20 cellular contexts compared by ENCODE assay signal in genomic region chr7:79357101-79357500, GRCh38.
DNase-seq lines count a peak whose midpoint lies in the region; ATAC-seq, FAIRE-seq and TF ChIP-seq lines count a peak whose summit lies in the region.
"Had no signal": no experiment of that assay in that cellular context is flagged by ENCODE, and none has a peak within 500 bp of the region (broad histone marks: within the 10 kb centered on the region; RNA-seq: fewer than 3 reads in every experiment).

No MANE protein-coding gene starts in this region.

- H2AK9ac ChIP-seq in IMR-90 (replicated peaks; ENCODE audit: low read depth, low read length, poor library complexity) = no peak overlapping the region

- ATAC-seq in left ventricle myocardium superior (peak; percentile 60), IMR-90 (ENCODE audit: low read depth) (no peak)

- no peak for DNase-seq in left ventricle myocardium superior
- no peak for DNase-seq in right atrium auricular region (ENCODE audit: low spot score)
- no peak for DNase-seq in IMR-90
- no peak for DNase-seq in astrocyte (ENCODE audit: low read depth)
- peak; percentile 10 for DNase-seq in medulla oblongata (ENCODE audit: extremely low spot score)
- DNase-seq in NCI-H82 (lab: John Stamatoyannopoulos, UW) = no peak
- no peak for DNase-seq in trophoblast cell
- no peak for DNase-seq in endothelial cell (ENCODE audit: low spot score)
- DNase-seq: BE2C; C1 segment of cervical spinal cord; CD4-positive, CD25-positive, alpha-beta regulatory T cell; CD8-positive, alpha-beta memory T cell; COR-L47; DMS 273 treated with DMSO at 0.1 percent for 48 hours; HCEC 1CT had no signal

- peaks cover 4% of the 10 kb centered on the region; the same call in 1 of the 2 replicates for H4K20me1 ChIP-seq in IMR-90 (ENCODE audit: insufficient read depth, low read length)
- H4K20me1 ChIP-seq in astrocyte (ENCODE audit: insufficient read depth, low read length) = no peaks in the 10 kb centered on the region

- H3K4me3 ChIP-seq in right atrium auricular region (no peak overlapping the region), IMR-90 (ENCODE audit: insufficient read depth, low read depth, low read length) (no peak overlapping the region), astrocyte (ENCODE audit: insufficient read depth, low read depth, low read length) (no peak overlapping the region), trophoblast cell (ENCODE audit: low read depth, low read length) (no peak overlapping the region)

- no peak overlapping the region for H2BK20ac ChIP-seq in IMR-90 (ENCODE audit: low read depth, low read length)

- FAIRE-seq in astrocyte (lab: Jason Lieb, UNC) = peak; percentile 20
- FAIRE-seq: A204.1, G401.6, GM12891, GM19239, H1 had no signal

- H3K18ac ChIP-seq in IMR-90 (ENCODE audit: low read depth, low read length) (no peak overlapping the region), trophoblast cell (ENCODE audit: low read length) (no peak overlapping the region)

- H2BK120ac ChIP-seq in IMR-90 (ENCODE audit: low read depth, low read length) = no peak overlapping the region
- no peak overlapping the region for H2BK120ac ChIP-seq in trophoblast cell (ENCODE audit: insufficient read depth, low read length, poor library complexity)

- H2AK5ac ChIP-seq in IMR-90 (ENCODE audit: low read depth, low read length) (no peak overlapping the region), trophoblast cell (ENCODE audit: low read length) (no peak overlapping the region)

- H3K27me3 Mint-ChIP-seq in astrocyte (ENCODE audit: low read depth, unreplicated experiment) (no peaks in the 10 kb centered on the region), endothelial cell (ENCODE audit: unreplicated experiment) (peaks cover 1% of the 10 kb centered on the region)
- H3K27me3 Mint-ChIP-seq: CD4-positive, CD25-positive, alpha-beta regulatory T cell; CD8-positive, alpha-beta memory T cell had no signal

- H3K9me3 ChIP-seq in right atrium auricular region = peaks cover 0 to 13% of the 10 kb centered on the region in 2 donors
- peaks cover 4% of the 10 kb centered on the region for H3K9me3 ChIP-seq in IMR-90 (ENCODE audit: control insufficient read depth, insufficient read depth, low read length)
- no peaks in the 10 kb centered on the region for H3K9me3 ChIP-seq in astrocyte (ENCODE audit: insufficient read depth, low read depth, low read length)
- H3K9me3 ChIP-seq in trophoblast cell (ENCODE audit: insufficient read depth, low read depth, low read length) = no peaks in the 10 kb centered on the region
- H3K9me3 ChIP-seq: BE2C had no signal

- H4K5ac ChIP-seq in IMR-90 (ENCODE audit: low read depth, low read length) = no peak overlapping the region

- H3K4me1 Mint-ChIP-seq in astrocyte (ENCODE audit: low read depth, unreplicated experiment) (peaks cover 5% of the 10 kb centered on the region), endothelial cell (ENCODE audit: unreplicated experiment) (peaks cover 4% of the 10 kb centered on the region)
- H3K4me1 Mint-ChIP-seq: CD4-positive, CD25-positive, alpha-beta regulatory T cell; CD8-positive, alpha-beta memory T cell had no signal

- H3K27me3 ChIP-seq in right atrium auricular region (no peaks in the 10 kb centered on the region), IMR-90 (ENCODE audit: control insufficient read depth, insufficient read depth, low read length) (no peaks in the 10 kb centered on the region), astrocyte (ENCODE audit: insufficient read depth, low read length) (no peaks in the 10 kb centered on the region), trophoblast cell (ENCODE audit: insufficient read depth, low read length) (no peaks in the 10 kb centered on the region)
- H3K27me3 ChIP-seq: BE2C had no signal

- TF ChIP-seq CTCF in right atrium auricular region (IDR thresholded peaks at IDR 0.05) (no peak), IMR-90 (conservative IDR thresholded peaks at IDR 0.05; ENCODE audit: low read depth, low read length) (no peak), astrocyte (IDR thresholded peaks at IDR 0.05; ENCODE audit: insufficient read depth, low read depth, low read length) (no peak), endothelial cell (IDR thresholded peaks at IDR 0.05; ENCODE audit: unreplicated experiment) (no peak)

- intact Hi-C loops in left ventricle myocardium superior (cut with micrococcal nuclease) (no loop called here), IMR-90 (cut with micrococcal nuclease) (no loop called here)

- dilution Hi-C loops in IMR-90 (cut with HindIII; ENCODE audit: low sequenced_read_pairs, unreplicated experiment) = no loop called here

- H3K79me1 ChIP-seq in IMR-90 (ENCODE audit: low read depth in 1 of 2, low read length in 2 of 2) (peaks cover 17 to 30% of the 10 kb centered on the region in 2 experiments), trophoblast cell (ENCODE audit: low read length) (no peaks in the 10 kb centered on the region)

- no peak for TF ChIP-seq POLR2A in IMR-90 (IDR thresholded peaks at IDR 0.05; ENCODE audit: low read depth, low read length)

- no peak overlapping the region for H3K27ac Mint-ChIP-seq in astrocyte (ENCODE audit: unreplicated experiment)
- no peak overlapping the region for H3K27ac Mint-ChIP-seq in endothelial cell (ENCODE audit: unreplicated experiment)
- H3K27ac Mint-ChIP-seq: CD4-positive, CD25-positive, alpha-beta regulatory T cell; CD8-positive, alpha-beta memory T cell had no signal

- no peak overlapping the region for H2BK15ac ChIP-seq in IMR-90 (ENCODE audit: low read depth, low read length)

- no peak for TF ChIP-seq RAD21 in IMR-90 (IDR thresholded peaks at IDR 0.05; ENCODE audit: low read length)

- H3K14ac ChIP-seq in IMR-90 (replicated peaks; ENCODE audit: low read depth, low read length) = no peak overlapping the region
- H3K14ac ChIP-seq in trophoblast cell (ENCODE audit: low read length) = no peak overlapping the region

- H3K4me1 ChIP-seq in right atrium auricular region (peaks cover 0 to 3% of the 10 kb centered on the region in 2 donors), IMR-90 (ENCODE audit: control insufficient read depth, insufficient read depth, low read length) (0 out of 2 replicates have a peak, but pooled peaks cover 4% of the 10 kb centered on the region), astrocyte (ENCODE audit: insufficient read depth, low read length) (no peaks in the 10 kb centered on the region), trophoblast cell (ENCODE audit: control insufficient read depth in 1 of 2, insufficient read depth in 2 of 2, low read length in 2 of 2) (no peaks in the 10 kb centered on the region)
- H3K4me1 ChIP-seq: BE2C had no signal

- peaks cover 10% of the 10 kb centered on the region; the same call in 1 of the 2 replicates for H3K9me1 ChIP-seq in IMR-90 (ENCODE audit: insufficient read depth, low read length)

- no peak overlapping the region for H3K56ac ChIP-seq in IMR-90 (ENCODE audit: extremely low read depth, insufficient read depth, low read length)

- H4K8ac ChIP-seq in IMR-90 (ENCODE audit: low read depth in 2 of 2, low read length in 2 of 2) (no peak overlapping the region), trophoblast cell (ENCODE audit: low read depth, low read length) (no peak overlapping the region)

- no peak overlapping the region for H4K12ac ChIP-seq in trophoblast cell (ENCODE audit: low read depth, low read length)

- in situ Hi-C loops in IMR-90 (cut with MboI; ENCODE audit: low sequenced_read_pairs) = no loop called here

- H3K36me3 Mint-ChIP-seq in astrocyte (ENCODE audit: low read depth, unreplicated experiment) (peaks cover 2% of the 10 kb centered on the region), endothelial cell (ENCODE audit: low read depth, unreplicated experiment) (no peaks in the 10 kb centered on the region)
- H3K36me3 Mint-ChIP-seq: CD4-positive, CD25-positive, alpha-beta regulatory T cell; CD8-positive, alpha-beta memory T cell had no signal

- H3K4me3 Mint-ChIP-seq in astrocyte (ENCODE audit: unreplicated experiment) = no peak overlapping the region
- H3K4me3 Mint-ChIP-seq in endothelial cell (ENCODE audit: unreplicated experiment) = no peak overlapping the region
- H3K4me3 Mint-ChIP-seq: CD4-positive, CD25-positive, alpha-beta regulatory T cell; CD8-positive, alpha-beta memory T cell had no signal

- H2AFZ ChIP-seq in IMR-90 (replicated peaks; ENCODE audit: low read length, poor library complexity) = no peak overlapping the region
- H2AFZ ChIP-seq in astrocyte (ENCODE audit: low read depth, low read length) = no peak overlapping the region
- no peak overlapping the region for H2AFZ ChIP-seq in trophoblast cell (ENCODE audit: insufficient read depth, low read length, poor library complexity)

- H3K4ac ChIP-seq in IMR-90 (ENCODE audit: low read depth, low read length) (no peak overlapping the region), trophoblast cell (ENCODE audit: low read depth, low read length) (no peak overlapping the region)

- POLR2A ChIA-PET in IMR-90 (lab: Charles Lee; ENCODE audit: unreplicated experiment) = no interaction called here

- BruUV-seq in IMR-90 (replicated peaks; lab: Mats Ljungman, UMichigan) = no TSS peak

- peak overlapping the region in 1 of 2 donors; percentile 43 for H3K27ac ChIP-seq in right atrium auricular region
- no peak overlapping the region for H3K27ac ChIP-seq in IMR-90 (ENCODE audit: insufficient read depth, low read length)
- no peak overlapping the region for H3K27ac ChIP-seq in astrocyte (ENCODE audit: low read depth, low read length)
- H3K27ac ChIP-seq in trophoblast cell (ENCODE audit: low read depth, low read length) = no peak overlapping the region

- H3K79me2 ChIP-seq in astrocyte (ENCODE audit: insufficient read depth, low read length) (no peaks in the 10 kb centered on the region), trophoblast cell (ENCODE audit: control insufficient read depth, insufficient read depth, low read length, poor library complexity) (no peaks in the 10 kb centered on the region)

- H4K91ac ChIP-seq in IMR-90 (ENCODE audit: insufficient read depth, low read depth, low read length) (no peak overlapping the region), trophoblast cell (ENCODE audit: low read depth, low read length) (no peak overlapping the region)

- H3K23ac ChIP-seq in IMR-90 (ENCODE audit: low read depth, low read length) (0 out of 2 replicates have a peak overlapping the region, but pooled peaks have one; percentile 60), trophoblast cell (ENCODE audit: low read length) (no peak overlapping the region)

- no peaks in the 10 kb centered on the region for H3K36me3 ChIP-seq in right atrium auricular region
- no peaks in the 10 kb centered on the region for H3K36me3 ChIP-seq in IMR-90 (ENCODE audit: control insufficient read depth, insufficient read depth, low read length)
- H3K36me3 ChIP-seq in astrocyte (ENCODE audit: insufficient read depth, low read length) = no peaks in the 10 kb centered on the region
- no peaks in the 10 kb centered on the region for H3K36me3 ChIP-seq in trophoblast cell (ENCODE audit: control insufficient read depth in 1 of 2, insufficient read depth in 2 of 2, low read length in 2 of 2)
- H3K36me3 ChIP-seq: BE2C had no signal

- peaks cover 2% of the 10 kb centered on the region for H3K9me3 Mint-ChIP-seq in astrocyte (ENCODE audit: unreplicated experiment)
- H3K9me3 Mint-ChIP-seq in endothelial cell (ENCODE audit: unreplicated experiment) = no peaks in the 10 kb centered on the region

- WGBS in IMR-90 (ENCODE audit: extremely low coverage in 2 of 2, insufficient read length in 1 of 2), 2 experiments = 88% methylated on average over 1 of the region's 1 CpG; no CpG with 5 or more reads in 1 of the 2 experiments
- WGBS in trophoblast cell (ENCODE audit: extremely low coverage, insufficient coverage, insufficient read length) = no CpG with 5 or more reads among the region's 1 CpG

- H3K4me2 ChIP-seq in IMR-90 (ENCODE audit: low read depth, low read length) = no peak overlapping the region
- no peak overlapping the region for H3K4me2 ChIP-seq in astrocyte (ENCODE audit: low read length)
- no peak overlapping the region for H3K4me2 ChIP-seq in trophoblast cell (ENCODE audit: low read length)

- H2BK5ac ChIP-seq in IMR-90 (ENCODE audit: low read depth, low read length, poor library complexity, severe bottlenecking) (no peak overlapping the region), trophoblast cell (ENCODE audit: low read depth, low read length, poor library complexity) (no peak overlapping the region)

- no peak overlapping the region for H2BK12ac ChIP-seq in trophoblast cell (ENCODE audit: low read length)

- H3K9ac ChIP-seq in IMR-90 (ENCODE audit: low read depth, low read length) (no peak overlapping the region), astrocyte (ENCODE audit: low read length) (no peak overlapping the region), trophoblast cell (ENCODE audit: low read length) (no peak overlapping the region)

- CTCF ChIA-PET in IMR-90 (lab: Yijun Ruan, JAX) = no interaction called here
